ENCODE assay signal across 20 cellular contexts in genomic region chr9:7105095-7105494, GRCh38.
DNase-seq lines count a peak whose midpoint lies in the region; ATAC-seq, FAIRE-seq and TF ChIP-seq lines count a peak whose summit lies in the region.
"Had no signal": no experiment of that assay in that cellular context is flagged by ENCODE, and none has a peak within 500 bp of the region (broad histone marks: within the 10 kb centered on the region; RNA-seq: fewer than 3 reads in every experiment).

No MANE protein-coding gene starts in this region.

- no peaks in the 10 kb centered on the region for H3K79me2 ChIP-seq in GM12878 (ENCODE audit: control insufficient read depth, insufficient read depth, low read length)

- ATAC-seq in GM12878 (no peak), HG03342 (IDR thresholded peaks at IDR 0.05; ENCODE audit: unreplicated experiment) (no peak)
- ATAC-seq: activated CD4-positive, CD25-positive, alpha-beta regulatory T cell treated with anti-CD3 and anti-CD28 coated beads, Interleukin-2, amount 50 U/mL, for 24 hours had no signal

- no peaks in the 10 kb centered on the region; the same call in 2 of the 3 replicates for H3K9me3 ChIP-seq in GM12878 (replicated peaks; ENCODE audit: control insufficient read depth, insufficient read depth, low read length)
- H3K9me3 ChIP-seq in neutrophil, result no peaks in the 10 kb centered on the region
- H3K9me3 ChIP-seq in uterus, result no peaks in the 10 kb centered on the region
- H3K9me3 ChIP-seq: tibial nerve had no signal

- no peak overlapping the region for H3K4me3 ChIP-seq in HL-60 (replicated peaks; ENCODE audit: insufficient read depth, low read length)
- no peak overlapping the region for H3K4me3 ChIP-seq in NB4 (ENCODE audit: low read depth, low read length)
- H3K4me3 ChIP-seq in GM12878, result no peak overlapping the region
- H3K4me3 ChIP-seq in neutrophil (ENCODE audit: low read depth in 1 of 2, low read length in 1 of 2), result no peak overlapping the region
- no peak overlapping the region for H3K4me3 ChIP-seq in uterus
- H3K4me3 ChIP-seq: dorsolateral prefrontal cortex, tibial nerve had no signal

- SMC1A ChIA-PET in GM12878 (lab: Charles Lee; ENCODE audit: uncharacterized antibody, unreplicated experiment), result interaction anchor here (0.9 to 1.5 kb wide), 3 partner anchors 10 to 244 kb away, joined by 3 to 4 read pairs (median 4); no protein-coding TSS in a partner anchor

- no peak overlapping the region for H2AFZ ChIP-seq in GM12878 (ENCODE audit: control insufficient read depth, low read depth, low read length)

- H3K27me3 ChIP-seq in HL-60 (ENCODE audit: insufficient read depth, poor library complexity, severe bottlenecking) (no peaks in the 10 kb centered on the region), GM12878 (replicated peaks in 1 of 2; ENCODE audit: control insufficient read depth in 2 of 2, insufficient read depth in 2 of 2, low read length in 1 of 2) (no peaks in the 10 kb centered on the region), neutrophil (no peaks in the 10 kb centered on the region), uterus (no peaks in the 10 kb centered on the region)
- H3K27me3 ChIP-seq: dorsolateral prefrontal cortex, tibial nerve had no signal

- H3K27ac ChIP-seq in HL-60 (replicated peaks) (peak overlapping the region; percentile 43), GM12878 (ENCODE audit: control insufficient read depth, insufficient read depth) (no peak overlapping the region), neutrophil (peak overlapping the region; percentile 36), uterus (no peak overlapping the region)
- H3K27ac ChIP-seq: C4-2B, dorsolateral prefrontal cortex, tibial nerve had no signal

- FAIRE-seq in GM12878 (lab: Jason Lieb, UNC), result no peak
- FAIRE-seq: H1 had no signal

- WGBS in GM12878 (ENCODE audit: insufficient coverage, insufficient replicate concordance, low lambda C conversion rate, missing lambda C conversion rate), result 92% methylated on average over 2 of the region's 2 CpGs

- no peak overlapping the region for H3K4me2 ChIP-seq in GM12878 (ENCODE audit: control insufficient read depth, insufficient read depth)

- H3K9ac ChIP-seq in GM12878 (ENCODE audit: control insufficient read depth, insufficient read depth, low read length), result no peak overlapping the region

- RAD21 ChIA-PET in GM12878 (lab: Charles Lee; ENCODE audit: unreplicated experiment), result no interaction called here

- intact Hi-C loops in GM12878 (cut with micrococcal nuclease; ENCODE audit: unreplicated experiment), result loop anchor here (5.0 kb wide), 1 partner anchor 48 kb away; no protein-coding TSS in a partner anchor
- intact Hi-C loops in uterus (cut with DNase I; ENCODE audit: low total_unique reads), result no loop called here

- H3K36me3 ChIP-seq in GM12878 (ENCODE audit: control insufficient read depth in 2 of 2, insufficient read depth in 2 of 2, low read length in 1 of 2), result peaks cover 4 to 11% of the 10 kb centered on the region in 2 experiments; a peak in 3 of 4 replicates
- H3K36me3 ChIP-seq in neutrophil, result peaks cover 19% of the 10 kb centered on the region
- H3K36me3 ChIP-seq in uterus, result no peaks in the 10 kb centered on the region

- CTCF ChIA-PET in GM12878 (lab: Yijun Ruan, JAX), result no interaction called here

- DNase-seq in HL-60 (ENCODE audit: low read depth in 1 of 2, low spot score in 1 of 2), result peak; percentile 75 to 85
- DNase-seq in NB4 (ENCODE audit: low read depth), result peak; percentile 96
- no peak for DNase-seq in GM12878 (ENCODE audit: low read depth, low spot score)
- DNase-seq in NCI-H2081 treated with DMSO at 0.1 percent for 48 hours (lab: John Stamatoyannopoulos, UW), result no peak
- no peak for DNase-seq in uterus
- DNase-seq: activated CD4-positive, alpha-beta T cell treated with anti-CD3 and anti-CD28 coated beads, Interleukin-2, amount 50 U/mL, for 48 hours; activated naive CD4-positive, alpha-beta T cell treated with Interleukin-2 at 50 U/mL for 16 hours; dorsolateral prefrontal cortex; midbrain; natural killer cell; NCI-H1436; NCI-H446 treated with DMSO at 0.1 percent for 48 hours; NCI-H82; stimulated activated CD4-positive, alpha-beta T cell treated with anti-CD3 and anti-CD28 coated beads, Interleukin-2, amount 100 ng/mL, for 24 hours had no signal

- no peak for TF ChIP-seq EP300 in GM12878 (IDR thresholded peaks at IDR 0.05; ENCODE audit: borderline replicate concordance in 1 of 2, control insufficient read depth in 1 of 2, low read depth in 2 of 2, low read length in 2 of 2)

- TF ChIP-seq RAD21 in GM12878 (IDR thresholded peaks at IDR 0.05; ENCODE audit: insufficient read depth, low read depth, low read length), result no peak

- in situ Hi-C loops in GM12878 (cut with MboI), result no loop called here

- H3K4me1 ChIP-seq in GM12878 (ENCODE audit: control insufficient read depth, insufficient read depth, low read length) (no peaks in the 10 kb centered on the region), neutrophil (ENCODE audit: control insufficient read depth in 1 of 2, insufficient read depth in 1 of 2, low read depth in 1 of 2, low read length in 1 of 2) (peaks cover 11 to 21% of the 10 kb centered on the region in 2 experiments), uterus (no peaks in the 10 kb centered on the region)
- H3K4me1 ChIP-seq: tibial nerve had no signal

- BruUV-seq in GM12878 (replicated peaks; lab: Mats Ljungman, UMichigan), result no TSS peak

- POLR2A ChIA-PET in GM12878 (lab: Charles Lee), result no interaction called here

- no peak for TF ChIP-seq CTCF in HL-60 (IDR thresholded peaks at IDR 0.05; ENCODE audit: insufficient read depth, low read length)
- TF ChIP-seq CTCF in NB4 (IDR thresholded peaks at IDR 0.05; ENCODE audit: low read depth, low read length), result no peak
- no peak for TF ChIP-seq CTCF in GM12878 (IDR thresholded peaks at IDR 0.05 in 2 of 3, conservative IDR thresholded peaks at IDR 0.05 in 1 of 3; ENCODE audit: control insufficient read depth in 2 of 3, extremely low read depth in 1 of 3, insufficient read depth in 1 of 3, low read depth in 3 of 3, low read length in 3 of 3)
- TF ChIP-seq CTCF in neutrophil (IDR thresholded peaks at IDR 0.05), result no peak
- TF ChIP-seq CTCF in uterus (IDR thresholded peaks at IDR 0.05), result no peak

- TF ChIP-seq POLR2A in NB4 (IDR thresholded peaks at IDR 0.05; ENCODE audit: extremely low read depth, insufficient read length) (no peak), GM12878 (IDR thresholded peaks at IDR 0.05; ENCODE audit: low read depth, low read length) (no peak), uterus (IDR thresholded peaks at IDR 0.05) (no peak)

- no peaks in the 10 kb centered on the region for H4K20me1 ChIP-seq in GM12878 (ENCODE audit: control insufficient read depth, insufficient read depth)

TF ChIP-seq in GM12878, 131 proteins besides CTCF, POLR2A, EP300 and RAD21:
- TF ChIP-seq CHD2 (IDR thresholded peaks at IDR 0.05; ENCODE audit: borderline replicate concordance, low read depth, low read length) (no peak), JUND (IDR thresholded peaks at IDR 0.05; ENCODE audit: low read depth, low read length) (no peak), DPF2 (IDR thresholded peaks at IDR 0.05) (no peak), ZNF622 (IDR thresholded peaks at IDR 0.05) (no peak), MYB (IDR thresholded peaks at IDR 0.05; ENCODE audit: borderline replicate concordance, low read depth, low read length) (no peak), NR2F1 (conservative IDR thresholded peaks at IDR 0.05) (0 out of 2 replicates have a peak, but pooled peaks have one; percentile 19), USF1 (IDR thresholded peaks at IDR 0.05; ENCODE audit: borderline replicate concordance, extremely low read length, insufficient read depth, low read depth, low read length) (no peak), ATF3 (IDR thresholded peaks at IDR 0.05; ENCODE audit: borderline replicate concordance, extremely low read depth, low read depth, low read length) (no peak)

Comparison
In these comparisons a context has a peak if more than half of its experiments do, and no peak if none do; other contexts are left out.
1. DNase-seq: peak in HL-60 (2 of 2) and NB4 (single experiment); none in GM12878 (single experiment), NCI-H2081 treated with DMSO at 0.1 percent for 48 hours (single experiment) and uterus (0 of 2).
2. H3K27ac ChIP-seq: peak in HL-60 (single experiment) and neutrophil (single experiment); none in GM12878 (single experiment) and uterus (0 of 2).